In genomic region chr11:125346565-125347260, GRCh38 we compare ENCODE assay signal across 19 cellular contexts.
A peak's percentile ranks its signal among the peaks of the same experiment; 100 is the strongest.
DNase-seq lines count a peak whose midpoint lies in the region; ATAC-seq, FAIRE-seq and TF ChIP-seq lines count a peak whose summit lies in the region.
"Had no signal": no experiment of that assay in that cellular context is flagged by ENCODE, and none has a peak within 500 bp of the region (broad histone marks: within the 10 kb centered on the region; RNA-seq: fewer than 3 reads in every experiment).

No MANE protein-coding gene starts in this region.

- H3K9me3 Mint-ChIP-seq in astrocyte (ENCODE audit: unreplicated experiment) (no peaks in the 10 kb centered on the region), osteocyte (ENCODE audit: unreplicated experiment) (no peaks in the 10 kb centered on the region)
- no peaks in the 10 kb centered on the region for H3K9me3 Mint-ChIP-seq in natural killer cell treated with Interleukin-12 subunit alpha and Interleukin-12 subunit beta and Interleukin-15 and Interleukin-18, amount 100 ng/mL, for 72 hours
- H3K9me3 Mint-ChIP-seq: activated naive CD8-positive, alpha-beta T cell treated with anti-CD3 and anti-CD28 coated beads, Interleukin-2, amount 50 U/mL, for 24 hours; HFFc6; stimulated activated naive CD8-positive, alpha-beta T cell treated with anti-CD3 and anti-CD28 coated beads, Interleukin-15, amount 100 ng/mL, for 72 hours; T-cell had no signal

- intact Hi-C loops in thyroid gland (cut with DNase I): loop anchor here (5.0 kb wide), 1 partner anchor 184 kb away; the partner anchor contains the start of gene PKNOX2

- no peak overlapping the region for H2AFZ ChIP-seq in astrocyte (ENCODE audit: low read depth, low read length)

- H3K4me1 Mint-ChIP-seq in astrocyte (ENCODE audit: low read depth, unreplicated experiment): peaks cover 73% of the 10 kb centered on the region
- peaks cover 81% of the 10 kb centered on the region for H3K4me1 Mint-ChIP-seq in osteocyte (ENCODE audit: unreplicated experiment)
- peaks cover 0 to 3% of the 10 kb centered on the region in 2 donors for H3K4me1 Mint-ChIP-seq in natural killer cell treated with Interleukin-12 subunit alpha and Interleukin-12 subunit beta and Interleukin-15 and Interleukin-18, amount 100 ng/mL, for 72 hours (ENCODE audit: low read depth in 2 of 2)
- H3K4me1 Mint-ChIP-seq: activated naive CD8-positive, alpha-beta T cell treated with anti-CD3 and anti-CD28 coated beads, Interleukin-2, amount 50 U/mL, for 24 hours; stimulated activated naive CD8-positive, alpha-beta T cell treated with anti-CD3 and anti-CD28 coated beads, Interleukin-15, amount 100 ng/mL, for 72 hours had no signal

- TF ChIP-seq POLR2A in gastroesophageal sphincter (IDR thresholded peaks at IDR 0.05): no peak
- TF ChIP-seq POLR2A in thyroid gland (IDR thresholded peaks at IDR 0.05): no peak

- DNase-seq in astrocyte (ENCODE audit: low read depth) (no peak), osteocyte (ENCODE audit: extremely low spot score, unreplicated experiment) (no peak), thyroid gland (no peak), NCI-H345 treated with DMSO at 0.1 percent for 48 hours (lab: John Stamatoyannopoulos, UW; ENCODE audit: unreplicated experiment) (no peak), epidermal melanocyte (ENCODE audit: insufficient read length, low spot score) (no peak)
- no peak for DNase-seq in natural killer cell treated with Interleukin-12 subunit alpha and Interleukin-12 subunit beta and Interleukin-15 and Interleukin-18, amount 100 ng/mL, for 72 hours (ENCODE audit: low spot score)
- DNase-seq: activated CD4-positive, alpha-beta T cell treated with anti-CD3 and anti-CD28 coated beads, Interleukin-2, amount 50 U/mL, for 48 hours; activated naive CD8-positive, alpha-beta T cell treated with anti-CD3 and anti-CD28 coated beads, Interleukin-2, amount 50 U/mL, for 24 hours; foreskin keratinocyte; HFFc6; Karpas-422; left lung; NCI-H1105; stimulated activated naive CD8-positive, alpha-beta T cell treated with anti-CD3 and anti-CD28 coated beads, Interleukin-15, amount 100 ng/mL, for 72 hours; T-cell had no signal

- no peak for TF ChIP-seq EP300 in gastroesophageal sphincter (IDR thresholded peaks at IDR 0.05)

- H3K4me3 Mint-ChIP-seq in astrocyte (ENCODE audit: unreplicated experiment) (no peak overlapping the region), osteocyte (ENCODE audit: unreplicated experiment) (peak overlapping the region; percentile 22)
- H3K4me3 Mint-ChIP-seq in natural killer cell treated with Interleukin-12 subunit alpha and Interleukin-12 subunit beta and Interleukin-15 and Interleukin-18, amount 100 ng/mL, for 72 hours: no peak overlapping the region
- H3K4me3 Mint-ChIP-seq: activated naive CD8-positive, alpha-beta T cell treated with anti-CD3 and anti-CD28 coated beads, Interleukin-2, amount 50 U/mL, for 24 hours; HFFc6; stimulated activated naive CD8-positive, alpha-beta T cell treated with anti-CD3 and anti-CD28 coated beads, Interleukin-15, amount 100 ng/mL, for 72 hours; T-cell had no signal

- no peaks in the 10 kb centered on the region for H3K9me3 ChIP-seq in astrocyte (ENCODE audit: insufficient read depth, low read depth, low read length)
- H3K9me3 ChIP-seq in gastroesophageal sphincter: no peaks in the 10 kb centered on the region
- H3K9me3 ChIP-seq in thyroid gland: no peaks in the 10 kb centered on the region
- H3K9me3 ChIP-seq: left lung had no signal

- H3K36me3 Mint-ChIP-seq in astrocyte (ENCODE audit: low read depth, unreplicated experiment) (peaks cover 4% of the 10 kb centered on the region), osteocyte (ENCODE audit: unreplicated experiment) (peaks cover 1% of the 10 kb centered on the region)
- no peaks in the 10 kb centered on the region for H3K36me3 Mint-ChIP-seq in natural killer cell treated with Interleukin-12 subunit alpha and Interleukin-12 subunit beta and Interleukin-15 and Interleukin-18, amount 100 ng/mL, for 72 hours
- H3K36me3 Mint-ChIP-seq: T-cell had no signal

- ATAC-seq in gastroesophageal sphincter (no peak), HG03139 (IDR thresholded peaks at IDR 0.05; ENCODE audit: unreplicated experiment) (no peak)
- no peak for ATAC-seq in natural killer cell treated with Interleukin-12 subunit alpha and Interleukin-12 subunit beta and Interleukin-15 and Interleukin-18, amount 100 ng/mL, for 72 hours
- ATAC-seq: stimulated activated naive CD8-positive, alpha-beta T cell treated with anti-CD3 and anti-CD28 coated beads, Interleukin-15, amount 100 ng/mL, for 72 hours had no signal

- no peaks in the 10 kb centered on the region for H3K79me2 ChIP-seq in astrocyte (ENCODE audit: insufficient read depth, low read length)

- no peak overlapping the region for H3K4me3 ChIP-seq in astrocyte (ENCODE audit: insufficient read depth, low read depth, low read length)
- no peak overlapping the region for H3K4me3 ChIP-seq in gastroesophageal sphincter
- H3K4me3 ChIP-seq in thyroid gland (replicated peaks in 1 of 3): no peak overlapping the region
- H3K4me3 ChIP-seq: left lung had no signal

- H3K27ac Mint-ChIP-seq in astrocyte (ENCODE audit: unreplicated experiment): peak overlapping the region; percentile 87
- H3K27ac Mint-ChIP-seq in osteocyte (ENCODE audit: unreplicated experiment): peak overlapping the region; percentile 97
- H3K27ac Mint-ChIP-seq in natural killer cell treated with Interleukin-12 subunit alpha and Interleukin-12 subunit beta and Interleukin-15 and Interleukin-18, amount 100 ng/mL, for 72 hours: no peak overlapping the region
- H3K27ac Mint-ChIP-seq: activated naive CD8-positive, alpha-beta T cell treated with anti-CD3 and anti-CD28 coated beads, Interleukin-2, amount 50 U/mL, for 24 hours; HFFc6; T-cell had no signal

- H3K27ac ChIP-seq in astrocyte (ENCODE audit: low read depth, low read length) (peak overlapping the region; percentile 77), gastroesophageal sphincter (peak overlapping the region in 3 of 4 donors; percentile 50 to 71 (median 69)), thyroid gland (peak overlapping the region; percentile 6 to 77 (median 8))
- H3K27ac ChIP-seq: foreskin keratinocyte, left lung, RWPE1 had no signal

- H3K27me3 ChIP-seq in astrocyte (ENCODE audit: insufficient read depth, low read length) (no peaks in the 10 kb centered on the region), gastroesophageal sphincter (no peaks in the 10 kb centered on the region), thyroid gland (no peaks in the 10 kb centered on the region)

- TF ChIP-seq CTCF in astrocyte (IDR thresholded peaks at IDR 0.05; ENCODE audit: insufficient read depth, low read depth, low read length): no peak
- no peak for TF ChIP-seq CTCF in gastroesophageal sphincter (IDR thresholded peaks at IDR 0.05)
- TF ChIP-seq CTCF in osteocyte (IDR thresholded peaks at IDR 0.05): no peak
- TF ChIP-seq CTCF in thyroid gland (IDR thresholded peaks at IDR 0.05): no peak

- peaks cover 36% of the 10 kb centered on the region for H3K4me1 ChIP-seq in astrocyte (ENCODE audit: insufficient read depth, low read length)
- H3K4me1 ChIP-seq in gastroesophageal sphincter: peaks cover 0 to 50% (median 9%) of the 10 kb centered on the region in 3 donors
- peaks cover 20 to 48% of the 10 kb centered on the region in 2 donors for H3K4me1 ChIP-seq in thyroid gland
- H3K4me1 ChIP-seq: foreskin keratinocyte, left lung had no signal

- H3K27me3 Mint-ChIP-seq in astrocyte (ENCODE audit: low read depth, unreplicated experiment): no peaks in the 10 kb centered on the region
- no peaks in the 10 kb centered on the region for H3K27me3 Mint-ChIP-seq in osteocyte (ENCODE audit: unreplicated experiment)
- peaks cover 13 to 14% of the 10 kb centered on the region in 2 donors for H3K27me3 Mint-ChIP-seq in natural killer cell treated with Interleukin-12 subunit alpha and Interleukin-12 subunit beta and Interleukin-15 and Interleukin-18, amount 100 ng/mL, for 72 hours

- H4K20me1 ChIP-seq in astrocyte (ENCODE audit: insufficient read depth, low read length): no peaks in the 10 kb centered on the region

- H3K36me3 ChIP-seq in astrocyte (ENCODE audit: insufficient read depth, low read length) (no peaks in the 10 kb centered on the region), gastroesophageal sphincter (no peaks in the 10 kb centered on the region), thyroid gland (no peaks in the 10 kb centered on the region)
- H3K36me3 ChIP-seq: left lung had no signal

- FAIRE-seq in astrocyte (lab: Jason Lieb, UNC): no peak
- FAIRE-seq: endometrium had no signal

- WGBS in gastroesophageal sphincter (ENCODE audit: low coverage in 1 of 2), 2 donors: 87 to 95% methylated on average over 3 to 8 of the region's 9 CpGs
- WGBS in thyroid gland, 2 donors: 80 to 83% methylated on average over 8 to 9 of the region's 9 CpGs

- H3K9ac ChIP-seq in astrocyte (ENCODE audit: low read length): peak overlapping the region; percentile 73

- peak overlapping the region; percentile 30 for H3K4me2 ChIP-seq in astrocyte (ENCODE audit: low read length)

Comparison
In these comparisons a context has a peak if more than half of its experiments do, and no peak if none do; other contexts are left out.
1. H3K27ac ChIP-seq: peak in every context shown above with its lines; median percentile 77 in astrocyte; 69 in gastroesophageal sphincter; 8 in thyroid gland.
2. H3K27ac Mint-ChIP-seq: peak in astrocyte (single experiment) and osteocyte (single experiment); none in natural killer cell treated with Interleukin-12 subunit alpha and Interleukin-12 subunit beta and Interleukin-15 and Interleukin-18, amount 100 ng/mL, for 72 hours (0 of 2).